1 cellular context compared by ENCODE assay signal in genomic region chr20:21609221-21609620, GRCh38.
TF ChIP-seq lines count a peak whose summit lies in the region.

No MANE protein-coding gene starts in this region.

TF ChIP-seq in HepG2, 621 proteins besides CTCF, POLR2A, EP300 and RAD21 (continued from another document):
- no peak for TF ChIP-seq E2F1 (CRISPR knock-in tag; IDR thresholded peaks at IDR 0.05)
- no peak for TF ChIP-seq ZFP41 (CRISPR knock-in tag; IDR thresholded peaks at IDR 0.05; ENCODE audit: borderline replicate concordance)
- TF ChIP-seq MYNN (CRISPR knock-in tag; IDR thresholded peaks at IDR 0.05; ENCODE audit: low read depth), result no peak
- no peak for TF ChIP-seq ZNF280B (CRISPR knock-in tag; IDR thresholded peaks at IDR 0.05; ENCODE audit: borderline replicate concordance)
- TF ChIP-seq RFX5 (IDR thresholded peaks at IDR 0.05; ENCODE audit: low read depth, low read length), result no peak
- TF ChIP-seq ARID4A (CRISPR knock-in tag; IDR thresholded peaks at IDR 0.05; ENCODE audit: borderline replicate concordance), result no peak
- no peak for TF ChIP-seq ZNF792 (CRISPR knock-in tag; IDR thresholded peaks at IDR 0.05)
- no peak for TF ChIP-seq ZNF143 (CRISPR knock-in tag; IDR thresholded peaks at IDR 0.05)
- TF ChIP-seq, protein P1, sequence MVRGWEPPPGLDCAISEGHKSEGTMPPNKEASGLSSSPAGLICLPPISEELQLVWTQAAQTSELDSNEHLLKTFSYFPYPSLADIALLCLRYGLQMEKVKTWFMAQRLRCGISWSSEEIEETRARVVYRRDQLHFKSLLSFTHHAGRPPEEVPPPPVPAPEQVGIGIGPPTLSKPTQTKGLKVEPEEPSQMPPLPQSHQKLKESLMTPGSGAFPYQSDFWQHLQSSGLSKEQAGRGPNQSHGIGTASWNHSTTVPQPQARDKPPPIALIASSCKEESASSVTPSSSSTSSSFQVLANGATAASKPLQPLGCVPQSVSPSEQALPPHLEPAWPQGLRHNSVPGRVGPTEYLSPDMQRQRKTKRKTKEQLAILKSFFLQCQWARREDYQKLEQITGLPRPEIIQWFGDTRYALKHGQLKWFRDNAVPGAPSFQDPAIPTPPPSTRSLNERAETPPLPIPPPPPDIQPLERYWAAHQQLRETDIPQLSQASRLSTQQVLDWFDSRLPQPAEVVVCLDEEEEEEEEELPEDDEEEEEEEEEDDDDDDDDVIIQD (CRISPR knock-in tag; IDR thresholded peaks at IDR 0.05; ENCODE audit: low read depth), result no peak
- no peak for TF ChIP-seq TBL1XR1 (IDR thresholded peaks at IDR 0.05; ENCODE audit: borderline replicate concordance, low read length, partially characterized antibody)
- no peak for TF ChIP-seq PBX2 (CRISPR knock-in tag; IDR thresholded peaks at IDR 0.05)
- no peak for TF ChIP-seq HCFC1 (IDR thresholded peaks at IDR 0.05; ENCODE audit: low read depth, low read length)
- no peak for TF ChIP-seq CERS6 (CRISPR knock-in tag; IDR thresholded peaks at IDR 0.05)
